In genomic region chr1:17360272-17360956, GRCh38 we compare ENCODE assay signal across 1 cellular context.
TF ChIP-seq lines count a peak whose summit lies in the region.

No MANE protein-coding gene starts in this region.

TF ChIP-seq in SK-N-SH treated with all-trans-retinoic acid at 6 μM for 48 hours, 23 proteins besides CTCF, POLR2A, EP300 and RAD21 (continued from another document):
- TF ChIP-seq TSHZ2 (CRISPR knock-in tag; IDR thresholded peaks at IDR 0.05): peak; percentile 79
